In genomic region chr1:94612081-94612480, GRCh38 we compare ENCODE assay signal across 22 cellular contexts.
DNase-seq lines count a peak whose midpoint lies in the region; ATAC-seq, FAIRE-seq and TF ChIP-seq lines count a peak whose summit lies in the region.
"Had no signal": no experiment of that assay in that cellular context is flagged by ENCODE, and none has a peak within 500 bp of the region (broad histone marks: within the 10 kb centered on the region; RNA-seq: fewer than 3 reads in every experiment).

No MANE protein-coding gene starts in this region.

- no peaks in the 10 kb centered on the region for H3K9me3 ChIP-seq in HCT116 (ENCODE audit: control insufficient read depth in 1 of 2, insufficient read depth in 1 of 2, low read depth in 1 of 2, low read length in 2 of 2)
- H3K9me3 ChIP-seq in mesenchymal stem cell (ENCODE audit: control insufficient read depth, low read length), result no peaks in the 10 kb centered on the region
- H3K9me3 ChIP-seq in stomach, result no peaks in the 10 kb centered on the region
- no peaks in the 10 kb centered on the region for H3K9me3 ChIP-seq in esophagus squamous epithelium
- H3K9me3 ChIP-seq: SJSA1 had no signal

- no peaks in the 10 kb centered on the region for H4K20me1 ChIP-seq in HCT116 (ENCODE audit: insufficient read depth)

- H2BK12ac ChIP-seq in mesenchymal stem cell (ENCODE audit: low read length in 2 of 2), result peak overlapping the region in 1 of 2 experiments; percentile 83

- H3K9ac ChIP-seq in HCT116 (ENCODE audit: low read length), result no peak overlapping the region
- H3K9ac ChIP-seq in mesenchymal stem cell (ENCODE audit: low read length), result no peak overlapping the region

- H3K36me3 ChIP-seq in HCT116 (ENCODE audit: control insufficient read depth in 1 of 2, insufficient read depth in 2 of 2, low read length in 2 of 2) (no peaks in the 10 kb centered on the region), bronchial epithelial cell (ENCODE audit: control insufficient read depth, insufficient read depth, low read length) (no peaks in the 10 kb centered on the region), mesenchymal stem cell (ENCODE audit: control insufficient read depth in 1 of 2, insufficient read depth in 2 of 2, low read depth in 1 of 2, low read length in 2 of 2) (no peaks in the 10 kb centered on the region), stomach (no peaks in the 10 kb centered on the region), esophagus squamous epithelium (no peaks in the 10 kb centered on the region)
- H3K36me3 ChIP-seq: SJSA1 had no signal

- H3K79me2 ChIP-seq in HCT116 (ENCODE audit: insufficient read depth, low read length), result no peaks in the 10 kb centered on the region

- H3K27ac ChIP-seq in HCT116 (ENCODE audit: low read depth, low read length) (no peak overlapping the region), mesenchymal stem cell (ENCODE audit: low read length, poor library complexity, severe bottlenecking) (no peak overlapping the region), stomach (peak overlapping the region; percentile 48 to 85 (median 68)), esophagus squamous epithelium (no peak overlapping the region)
- H3K27ac ChIP-seq: HL-60, SJSA1 had no signal

- TF ChIP-seq EP300 in stomach (IDR thresholded peaks at IDR 0.05), result no peak

- no peak for FAIRE-seq in bronchial epithelial cell (lab: Jason Lieb, UNC)
- FAIRE-seq: GM19239, HTR-8/SVneo, K562 had no signal

- intact Hi-C loops in HCT116 (cut with micrococcal nuclease), result no loop called here
- intact Hi-C loops in stomach (cut with DNase I; ENCODE audit: low total_unique reads), result no loop called here
- intact Hi-C loops in esophagus squamous epithelium (cut with DNase I), result no loop called here

- H2BK120ac ChIP-seq in mesenchymal stem cell (ENCODE audit: low read depth, low read length), result no peak overlapping the region

- H3K27me3 ChIP-seq in HCT116 (ENCODE audit: insufficient read depth, low read length) (no peaks in the 10 kb centered on the region), bronchial epithelial cell (ENCODE audit: control insufficient read depth, insufficient read depth, low read length) (no peaks in the 10 kb centered on the region), mesenchymal stem cell (ENCODE audit: control insufficient read depth in 1 of 2, insufficient read depth in 1 of 2, low read length in 2 of 2) (no peaks in the 10 kb centered on the region), stomach (no peaks in the 10 kb centered on the region), esophagus squamous epithelium (no peaks in the 10 kb centered on the region)
- H3K27me3 ChIP-seq: SJSA1 had no signal

- H3K4me2 ChIP-seq in HCT116 (ENCODE audit: low read length) (no peak overlapping the region), mesenchymal stem cell (ENCODE audit: low read length, poor library complexity, severe bottlenecking) (no peak overlapping the region)

- H3K4me3 ChIP-seq in HCT116 (replicated peaks in 1 of 2; ENCODE audit: low read depth in 1 of 2, low read length in 2 of 2) (no peak overlapping the region), bronchial epithelial cell (ENCODE audit: low read depth, low read length) (no peak overlapping the region), mesenchymal stem cell (ENCODE audit: insufficient read depth in 1 of 2, low read depth in 1 of 2, low read length in 2 of 2) (no peak overlapping the region), stomach (no peak overlapping the region), esophagus squamous epithelium (no peak overlapping the region)
- H3K4me3 ChIP-seq: K562, SJSA1 had no signal

- BruUV-seq in HCT116 (replicated peaks; lab: Mats Ljungman, UMichigan), result no TSS peak

- no peak overlapping the region for H3K4ac ChIP-seq in mesenchymal stem cell (ENCODE audit: low read depth in 1 of 2, low read length in 2 of 2)

- POLR2A ChIA-PET in HCT116 (lab: Charles Lee) (no interaction called here), GM10248 (lab: Yijun Ruan, JAX) (no interaction called here)

- ATAC-seq in HCT116, result no peak
- ATAC-seq: K562 had no signal

- 64% methylated on average over 2 of the region's 2 CpGs for WGBS in mesenchymal stem cell
- WGBS in stomach, 5 donors, result 33 to 59% (median 43%) methylated on average over 2 of the region's 2 CpGs
- WGBS in esophagus squamous epithelium, 2 donors, result 65 to 73% methylated on average over 2 of the region's 2 CpGs

- TF ChIP-seq POLR2A in HCT116 (IDR thresholded peaks at IDR 0.05; ENCODE audit: borderline replicate concordance, extremely low read depth, insufficient read depth, insufficient read length), result no peak
- no peak for TF ChIP-seq POLR2A in stomach (IDR thresholded peaks at IDR 0.05)
- no peak for TF ChIP-seq POLR2A in esophagus squamous epithelium (IDR thresholded peaks at IDR 0.05)

- H4K8ac ChIP-seq in mesenchymal stem cell (ENCODE audit: low read length), result peak overlapping the region; percentile 30

- peak overlapping the region; percentile 41 for H2AK5ac ChIP-seq in mesenchymal stem cell (ENCODE audit: low read length, severe bottlenecking)

- H2AFZ ChIP-seq in HCT116 (ENCODE audit: low read depth, low read length, poor library complexity, severe bottlenecking), result peak overlapping the region; percentile 18
- H2AFZ ChIP-seq in mesenchymal stem cell (ENCODE audit: low read depth, low read length), result no peak overlapping the region

- no peak for TF ChIP-seq RAD21 in HCT116 (IDR thresholded peaks at IDR 0.05; ENCODE audit: low read depth)

- no peak overlapping the region for H3K23ac ChIP-seq in mesenchymal stem cell (ENCODE audit: low read length in 2 of 2)

- H2BK15ac ChIP-seq in mesenchymal stem cell (ENCODE audit: low read depth, poor library complexity, severe bottlenecking), result no peak overlapping the region

- DNase-seq in HCT116 (ENCODE audit: low read depth, low spot score), result no peak
- DNase-seq in bronchial epithelial cell (ENCODE audit: low read depth), result peak; percentile 45
- no peak for DNase-seq in mesenchymal stem cell
- no peak for DNase-seq in stomach
- no peak for DNase-seq in HUDEP-2 (lab: John Stamatoyannopoulos, UW; ENCODE audit: unreplicated experiment in 76 of 76)
- no peak for DNase-seq in esophagus squamous epithelium (lab: John Stamatoyannopoulos, UW)
- DNase-seq in GM10248 (ENCODE audit: extremely low spot score), result no peak
- DNase-seq in NCI-H2081 treated with DMSO at 0.1 percent for 48 hours (lab: John Stamatoyannopoulos, UW), result no peak
- DNase-seq: ACHN; COR-L47; DMS53; H7; NCI-H1417 treated with DMSO at 0.1 percent for 48 hours; NCI-H2029; NCI-H2171 treated with DMSO at 0.1 percent for 48 hours; NCI-H446 treated with DMSO at 0.1 percent for 48 hours; NK-92 treated with Interleukin-12 subunit alpha and Interleukin-12 subunit beta, amount 100 ng/mL, for 24 hours had no signal

- CTCF ChIA-PET in HCT116 (lab: Charles Lee), result no interaction called here
- CTCF ChIA-PET in GM10248 (lab: Yijun Ruan, JAX), result interaction anchor here (1.0 to 1.5 kb wide), 2 partner anchors 13 to 18 kb away, joined by 3 read pairs; no protein-coding TSS in a partner anchor

- peak overlapping the region; percentile 39 for H4K91ac ChIP-seq in mesenchymal stem cell (ENCODE audit: low read length)

- peak overlapping the region; percentile 50 to 59 for H3K18ac ChIP-seq in mesenchymal stem cell (ENCODE audit: low read depth in 1 of 2, low read length in 2 of 2)

- no peaks in the 10 kb centered on the region for H3K9me2 ChIP-seq in HCT116 (ENCODE audit: insufficient read depth)

- RAD21 ChIA-PET in HCT116 (lab: Charles Lee; ENCODE audit: low non-redundant PET in 1 of 2, low total read pairs in 2 of 2, uncharacterized antibody in 2 of 2, unreplicated experiment in 2 of 2), result no interaction called here

- H3K79me1 ChIP-seq in mesenchymal stem cell (replicated peaks; ENCODE audit: low read length, poor library complexity, severe bottlenecking), result no peaks in the 10 kb centered on the region

- H3K14ac ChIP-seq in mesenchymal stem cell (ENCODE audit: low read length in 2 of 2), result no peak overlapping the region

- no peak for TF ChIP-seq CTCF in HCT116 (IDR thresholded peaks at IDR 0.05 in 2 of 3, conservative IDR thresholded peaks at IDR 0.05 in 1 of 3; ENCODE audit: borderline replicate concordance in 1 of 3, insufficient read depth in 1 of 3, low read depth in 2 of 3, low read length in 2 of 3)
- no peak for TF ChIP-seq CTCF in bronchial epithelial cell (IDR thresholded peaks at IDR 0.05; ENCODE audit: insufficient read depth, low read length, severe bottlenecking)
- TF ChIP-seq CTCF in stomach (IDR thresholded peaks at IDR 0.05), result no peak
- TF ChIP-seq CTCF in esophagus squamous epithelium (IDR thresholded peaks at IDR 0.05), result no peak
- no peak for TF ChIP-seq CTCF in GM10248 (IDR thresholded peaks at IDR 0.05; ENCODE audit: control extremely low read depth, extremely low read depth, low read depth, missing control alignments)

- H2BK5ac ChIP-seq in mesenchymal stem cell (ENCODE audit: low read depth, low read length, poor library complexity, severe bottlenecking), result no peak overlapping the region

- H3K4me1 ChIP-seq in HCT116 (ENCODE audit: control insufficient read depth in 1 of 2, insufficient read depth in 2 of 2, low read length in 2 of 2) (peaks cover 6 to 66% of the 10 kb centered on the region in 2 experiments), mesenchymal stem cell (ENCODE audit: control insufficient read depth, insufficient read depth, low read depth, low read length) (peaks cover 14% of the 10 kb centered on the region), stomach (peaks cover 15 to 62% (median 38%) of the 10 kb centered on the region in 4 donors), esophagus squamous epithelium (peaks cover 0 to 13% (median 0%) of the 10 kb centered on the region in 3 donors)

Comparison
In these comparisons a context has a peak if more than half of its experiments do, and no peak if none do; other contexts are left out.
1. H3K27ac ChIP-seq: peak in stomach (5 of 5); none in HCT116 (single experiment), mesenchymal stem cell (single experiment) and esophagus squamous epithelium (0 of 4).